26 cellular contexts compared by ENCODE assay signal in the genomic region with DNA sequence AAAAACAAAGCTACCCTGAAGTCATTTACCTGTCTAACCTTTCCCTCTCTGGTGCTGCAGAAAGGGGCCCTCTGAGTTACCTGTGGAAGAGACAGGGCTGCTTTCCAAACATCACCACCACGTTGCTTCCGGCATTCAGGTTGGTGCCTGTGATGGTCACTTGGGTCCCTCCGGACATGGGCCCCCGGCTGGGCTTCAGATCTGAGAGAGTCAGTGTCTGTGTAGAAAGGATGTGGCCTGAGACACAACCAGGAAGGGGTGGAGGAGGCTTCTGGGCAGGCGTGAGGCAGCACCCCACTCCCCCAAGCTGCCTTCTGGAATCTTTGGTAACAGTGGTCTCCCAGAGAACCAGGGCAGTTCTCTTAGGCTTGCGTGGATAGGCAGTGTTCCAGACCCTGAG.
"Had no signal": no experiment of that assay in that cellular context is flagged by ENCODE, and none has a peak within 500 bp of the region (broad histone marks: within the 10 kb centered on the region; RNA-seq: fewer than 3 reads in every experiment).

No MANE protein-coding gene starts in this region.

- H3K9me3 ChIP-seq: gastrocnemius medialis had no signal

- H3K79me2 ChIP-seq: parathyroid adenoma had no signal

- H3K27ac Mint-ChIP-seq: mesothelial cell of epicardium; naive B cell; natural killer cell treated with Interleukin-12 subunit alpha and Interleukin-12 subunit beta and Interleukin-15 and Interleukin-18, amount 100 ng/mL, for 72 hours; stimulated activated naive B cell treated with anti-CD40 and anti-IgM and Interleukin-4, amounts not matched to agents 10 μg/mL and 1 μg/mL and 100 μg/mL, for 72 hours; stimulated activated naive CD8-positive, alpha-beta T cell treated with anti-CD3 and anti-CD28 coated beads, Interleukin-15, Interleukin-2, amounts not matched to agents 100 ng/mL and 50 ng/mL, for 24 hours had no signal

- H3K4me1 Mint-ChIP-seq: mesothelial cell of epicardium; naive B cell; neural crest cell; stimulated activated naive B cell treated with anti-CD40 and anti-IgM and Interleukin-4, amounts not matched to agents 10 μg/mL and 1 μg/mL and 100 μg/mL, for 72 hours had no signal

- H3K27ac ChIP-seq: coronary artery, gastrocnemius medialis, left lung, parathyroid adenoma, psoas muscle, skin epidermis, thoracic aorta, tibial nerve, upper lobe of left lung, uterus had no signal

- H3K4me3 ChIP-seq: coronary artery, gastrocnemius medialis, left lung, mucosa of descending colon, psoas muscle, skin epidermis, thoracic aorta, tibial nerve, upper lobe of left lung, uterus had no signal

- H3K36me3 ChIP-seq: gastrocnemius medialis, left lung, upper lobe of left lung, uterus had no signal

- H3K9ac ChIP-seq: parathyroid adenoma had no signal

- ATAC-seq: gastrocnemius medialis; left cardiac atrium; left lung; mucosa of descending colon; natural killer cell treated with Interleukin-12 subunit alpha and Interleukin-12 subunit beta and Interleukin-15 and Interleukin-18, amount 100 ng/mL, for 72 hours; psoas muscle; right cardiac atrium; stimulated activated naive B cell treated with anti-CD40 and anti-IgM and Interleukin-4, amounts not matched to agents 10 μg/mL and 1 μg/mL and 100 μg/mL, for 72 hours had no signal

- H3K4me1 ChIP-seq: gastrocnemius medialis, left lung, parathyroid adenoma, psoas muscle, tibial nerve, upper lobe of left lung, uterus had no signal

- H3K4me3 Mint-ChIP-seq: mesothelial cell of epicardium; natural killer cell treated with Interleukin-12 subunit alpha and Interleukin-12 subunit beta and Interleukin-15 and Interleukin-18, amount 100 ng/mL, for 72 hours; neural crest cell; stimulated activated naive B cell treated with anti-CD40 and anti-IgM and Interleukin-4, amounts not matched to agents 10 μg/mL and 1 μg/mL and 100 μg/mL, for 72 hours; stimulated activated naive CD8-positive, alpha-beta T cell treated with anti-CD3 and anti-CD28 coated beads, Interleukin-15, Interleukin-2, amounts not matched to agents 100 ng/mL and 50 ng/mL, for 24 hours had no signal

- H2AFZ ChIP-seq: parathyroid adenoma had no signal

- DNase-seq: dermis blood vessel endothelial cell; effector memory CD4-positive, alpha-beta T cell; foreskin fibroblast; gastrocnemius medialis; head of caudate nucleus; left cardiac atrium; left lung; mesenchymal stem cell; mucosa of descending colon; naive B cell; psoas muscle; right cardiac atrium; stimulated activated CD4-positive, alpha-beta T cell treated with anti-CD3 and anti-CD28 coated beads, Interleukin-15, amount 100 ng/mL, for 24 hours; stimulated activated CD4-positive, alpha-beta T cell treated with anti-CD3 and anti-CD28 coated beads, Interleukin-2, amount 100 ng/mL, for 48 hours; stimulated activated naive B cell treated with anti-CD40 and anti-IgM and Interleukin-4, amounts not matched to agents 10 μg/mL and 1 μg/mL and 100 μg/mL, for 72 hours; upper lobe of left lung; uterus had no signal

- H3K27me3 Mint-ChIP-seq: stimulated activated naive B cell treated with anti-CD40 and anti-IgM and Interleukin-4, amounts not matched to agents 10 μg/mL and 1 μg/mL and 100 μg/mL, for 72 hours; stimulated activated naive CD8-positive, alpha-beta T cell treated with anti-CD3 and anti-CD28 coated beads, Interleukin-15, Interleukin-2, amounts not matched to agents 100 ng/mL and 50 ng/mL, for 24 hours had no signal

- H3K27me3 ChIP-seq: gastrocnemius medialis, left lung, tibial nerve, upper lobe of left lung, uterus had no signal
